Comparison of ENCODE assay signal across 9 cellular contexts in the genomic region with DNA sequence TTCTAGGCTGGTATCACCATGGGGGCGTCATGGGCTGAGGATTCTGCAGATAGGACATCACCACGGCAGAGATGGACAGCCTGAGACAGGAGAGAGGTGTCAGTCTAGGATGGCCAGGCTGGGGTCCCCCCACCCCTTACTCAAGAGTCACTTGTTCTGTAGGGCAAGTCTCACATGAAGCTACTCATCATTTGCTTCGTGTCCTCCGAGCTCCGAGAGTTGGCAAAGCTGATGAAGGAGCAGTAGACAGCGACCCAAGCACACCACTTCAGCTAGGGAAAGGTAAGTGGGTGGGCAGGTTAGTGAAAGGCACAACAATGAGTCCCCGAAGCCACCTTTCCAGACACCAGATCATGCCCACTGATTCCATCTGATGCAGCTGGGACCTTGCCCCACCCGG. TPM values are rescaled to one million over a fixed set of nuclear protein-coding genes. Genes with fewer than 3 reads are reported as not detected.
DNase-seq lines count a peak whose midpoint lies in the region; ATAC-seq and TF ChIP-seq lines count a peak whose summit lies in the region.
"Had no signal": no experiment of that assay in that cellular context is flagged by ENCODE, and none has a peak within 500 bp of the region (broad histone marks: within the 10 kb centered on the region; RNA-seq: fewer than 3 reads in every experiment).

No MANE protein-coding gene starts in this region.

- H3K4me1 Mint-ChIP-seq in HFFc6 (ENCODE audit: low read depth) = peaks cover 45% of the 10 kb centered on the region
- H3K4me1 Mint-ChIP-seq in activated T-helper 1 cell treated with anti-CD3 and anti-CD28 coated beads, Interleukin-12 subunit alpha, Interleukin-12 subunit beta, Interleukin-2, Interleukin-4 antibody, amounts not matched to agents 30 ng/mL and 10 ng/mL and 1 ng/mL, durations not matched to agents 14 hours and 24 hours and 36 hours (ENCODE audit: low read depth) = peaks cover 55% of the 10 kb centered on the region
- H3K4me1 Mint-ChIP-seq in stimulated activated memory B cell treated with anti-CD40 and anti-IgM and Interleukin-4, amounts not matched to agents 10 μg/mL and 1 μg/mL and 100 μg/mL, for 72 hours = peaks cover 63% of the 10 kb centered on the region

- H3K27ac Mint-ChIP-seq in HFFc6 = peak overlapping the region; percentile 100
- H3K27ac Mint-ChIP-seq in activated T-helper 1 cell treated with anti-CD3 and anti-CD28 coated beads, Interleukin-12 subunit alpha, Interleukin-12 subunit beta, Interleukin-2, Interleukin-4 antibody, amounts not matched to agents 30 ng/mL and 10 ng/mL and 1 ng/mL, durations not matched to agents 14 hours and 24 hours and 36 hours = peak overlapping the region; percentile 99
- peak overlapping the region; percentile 100 for H3K27ac Mint-ChIP-seq in stimulated activated memory B cell treated with anti-CD40 and anti-IgM and Interleukin-4, amounts not matched to agents 10 μg/mL and 1 μg/mL and 100 μg/mL, for 72 hours

- H3K9me3 ChIP-seq in iPS-15b (ENCODE audit: control insufficient read depth, insufficient read depth, low read length) = no peaks in the 10 kb centered on the region

- H3K4me3 ChIP-seq in iPS-15b (ENCODE audit: low read depth, low read length) = peak overlapping the region; percentile 86

- no peaks in the 10 kb centered on the region for H3K9me3 Mint-ChIP-seq in HFFc6
- no peaks in the 10 kb centered on the region for H3K9me3 Mint-ChIP-seq in activated T-helper 1 cell treated with anti-CD3 and anti-CD28 coated beads, Interleukin-12 subunit alpha, Interleukin-12 subunit beta, Interleukin-2, Interleukin-4 antibody, amounts not matched to agents 30 ng/mL and 10 ng/mL and 1 ng/mL, durations not matched to agents 14 hours and 24 hours and 36 hours
- H3K9me3 Mint-ChIP-seq in stimulated activated memory B cell treated with anti-CD40 and anti-IgM and Interleukin-4, amounts not matched to agents 10 μg/mL and 1 μg/mL and 100 μg/mL, for 72 hours = no peaks in the 10 kb centered on the region

- no peak for TF ChIP-seq POLR2A in erythroblast (IDR thresholded peaks at IDR 0.05; ENCODE audit: low read length)

- H3K4me1 ChIP-seq in iPS-15b (ENCODE audit: control insufficient read depth, insufficient read depth, low read length) = peaks cover 4% of the 10 kb centered on the region

- H3K27me3 ChIP-seq in iPS-15b (ENCODE audit: control insufficient read depth, insufficient read depth, low read length) = no peaks in the 10 kb centered on the region

- DNase-seq in HFFc6 (no peak), NCI-H1048 (lab: John Stamatoyannopoulos, UW) (no peak), islet precursor cell (no peak), erythroblast (lab: John Stamatoyannopoulos, UW) (no peak)
- no peak for DNase-seq in activated T-helper 1 cell treated with anti-CD3 and anti-CD28 coated beads, Interleukin-12 subunit alpha, Interleukin-12 subunit beta, Interleukin-2, Interleukin-4 antibody, amounts not matched to agents 30 ng/mL and 10 ng/mL and 1 ng/mL, durations not matched to agents 14 hours and 24 hours and 36 hours (ENCODE audit: low spot score)
- DNase-seq in stimulated activated CD4-positive, alpha-beta T cell treated with anti-CD3 and anti-CD28 coated beads, Interleukin-2, amount 100 ng/mL, for 24 hours = no peak

- peaks cover 4% of the 10 kb centered on the region; the same call in 1 of the 2 replicates for H3K27me3 Mint-ChIP-seq in HFFc6 (ENCODE audit: insufficient read depth)
- H3K27me3 Mint-ChIP-seq in activated T-helper 1 cell treated with anti-CD3 and anti-CD28 coated beads, Interleukin-12 subunit alpha, Interleukin-12 subunit beta, Interleukin-2, Interleukin-4 antibody, amounts not matched to agents 30 ng/mL and 10 ng/mL and 1 ng/mL, durations not matched to agents 14 hours and 24 hours and 36 hours (ENCODE audit: insufficient read depth) = no peaks in the 10 kb centered on the region
- H3K27me3 Mint-ChIP-seq in stimulated activated memory B cell treated with anti-CD40 and anti-IgM and Interleukin-4, amounts not matched to agents 10 μg/mL and 1 μg/mL and 100 μg/mL, for 72 hours = no peaks in the 10 kb centered on the region

- TF ChIP-seq CTCF in HFFc6 (IDR thresholded peaks at IDR 0.05) = no peak

- intact Hi-C loops in activated T-helper 1 cell treated with anti-CD3 and anti-CD28 coated beads, Interleukin-12 subunit alpha, Interleukin-12 subunit beta, Interleukin-2, Interleukin-4 antibody, amounts not matched to agents 30 ng/mL and 10 ng/mL and 1 ng/mL, durations not matched to agents 14 hours and 24 hours and 36 hours (cut with micrococcal nuclease) = loop anchor here (5.0 kb wide), 2 partner anchors 226 to 506 kb away; partner anchors contain the start of genes ZNF136 and ZNF443

- ATAC-seq in stimulated activated memory B cell treated with anti-CD40 and anti-IgM and Interleukin-4, amounts not matched to agents 10 μg/mL and 1 μg/mL and 100 μg/mL, for 72 hours = no peak

- H3K36me3 ChIP-seq in iPS-15b (ENCODE audit: control insufficient read depth, insufficient read depth, low read length) = peaks cover 15% of the 10 kb centered on the region

- H3K9ac ChIP-seq in iPS-15b (ENCODE audit: low read depth, low read length) = no peak overlapping the region

- peaks cover 7% of the 10 kb centered on the region for H3K36me3 Mint-ChIP-seq in HFFc6 (ENCODE audit: low read depth)
- peaks cover 28% of the 10 kb centered on the region for H3K36me3 Mint-ChIP-seq in activated T-helper 1 cell treated with anti-CD3 and anti-CD28 coated beads, Interleukin-12 subunit alpha, Interleukin-12 subunit beta, Interleukin-2, Interleukin-4 antibody, amounts not matched to agents 30 ng/mL and 10 ng/mL and 1 ng/mL, durations not matched to agents 14 hours and 24 hours and 36 hours (ENCODE audit: low read depth)
- peaks cover 37% of the 10 kb centered on the region for H3K36me3 Mint-ChIP-seq in stimulated activated memory B cell treated with anti-CD40 and anti-IgM and Interleukin-4, amounts not matched to agents 10 μg/mL and 1 μg/mL and 100 μg/mL, for 72 hours

- peak overlapping the region; percentile 95 for H3K4me3 Mint-ChIP-seq in HFFc6
- peak overlapping the region; percentile 95 for H3K4me3 Mint-ChIP-seq in activated T-helper 1 cell treated with anti-CD3 and anti-CD28 coated beads, Interleukin-12 subunit alpha, Interleukin-12 subunit beta, Interleukin-2, Interleukin-4 antibody, amounts not matched to agents 30 ng/mL and 10 ng/mL and 1 ng/mL, durations not matched to agents 14 hours and 24 hours and 36 hours
- peak overlapping the region; percentile 96 for H3K4me3 Mint-ChIP-seq in stimulated activated memory B cell treated with anti-CD40 and anti-IgM and Interleukin-4, amounts not matched to agents 10 μg/mL and 1 μg/mL and 100 μg/mL, for 72 hours

RNA-seq across cellular contexts. Expression of gene WDR83, which starts 1.7 kb away (rescaled TPM):
- 10 to 100 TPM in 3 of 6 experiments, 1 to 10 TPM in 3; 8.6 to 13.3 (median 9.9) TPM for total RNA-seq in HFFc6 (2021; fragmentation: NEBNext Ultra II Directional; extraction: Animal tissue kit (Norgen Biotek cat#: 25700))
- total RNA-seq in activated T-helper 1 cell treated with anti-CD3 and anti-CD28 coated beads, Interleukin-12 subunit alpha, Interleukin-12 subunit beta, Interleukin-2, Interleukin-4 antibody, amounts not matched to agents 30 ng/mL and 10 ng/mL and 1 ng/mL, durations not matched to agents 14 hours and 24 hours and 36 hours = 25.6 and 27.1 TPM in 2 replicates

RNA-seq across cellular contexts. Expression of gene MAN2B1, which starts 1.8 kb away (rescaled TPM):
- 10 to 100 TPM; 49.9 to 69.9 (median 65.2) TPM for total RNA-seq in HFFc6 (2021; fragmentation: NEBNext Ultra II Directional; extraction: Animal tissue kit (Norgen Biotek cat#: 25700))
- total RNA-seq in activated T-helper 1 cell treated with anti-CD3 and anti-CD28 coated beads, Interleukin-12 subunit alpha, Interleukin-12 subunit beta, Interleukin-2, Interleukin-4 antibody, amounts not matched to agents 30 ng/mL and 10 ng/mL and 1 ng/mL, durations not matched to agents 14 hours and 24 hours and 36 hours = 132 and 143 TPM in 2 replicates

RNA-seq across cellular contexts. Expression of gene DHPS, which starts 13.3 kb away (rescaled TPM):
- total RNA-seq in HFFc6 (2021; fragmentation: NEBNext Ultra II Directional; extraction: Animal tissue kit (Norgen Biotek cat#: 25700)) = 10 to 100 TPM; 53.3 to 69.2 (median 59.6) TPM
- 144 and 147 TPM in 2 replicates for total RNA-seq in activated T-helper 1 cell treated with anti-CD3 and anti-CD28 coated beads, Interleukin-12 subunit alpha, Interleukin-12 subunit beta, Interleukin-2, Interleukin-4 antibody, amounts not matched to agents 30 ng/mL and 10 ng/mL and 1 ng/mL, durations not matched to agents 14 hours and 24 hours and 36 hours

RNA-seq across cellular contexts. Expression of gene GNG14, which starts 19.5 kb away (rescaled TPM):
- not detected for total RNA-seq in HFFc6 (2021; fragmentation: NEBNext Ultra II Directional; extraction: Animal tissue kit (Norgen Biotek cat#: 25700))
- total RNA-seq in activated T-helper 1 cell treated with anti-CD3 and anti-CD28 coated beads, Interleukin-12 subunit alpha, Interleukin-12 subunit beta, Interleukin-2, Interleukin-4 antibody, amounts not matched to agents 30 ng/mL and 10 ng/mL and 1 ng/mL, durations not matched to agents 14 hours and 24 hours and 36 hours = 0.73 TPM in 1 of 2 replicates, not detected in the other
- total RNA-seq: myocyte had no signal

RNA-seq across cellular contexts. Expression of gene FBXW9, which starts 28.1 kb away (rescaled TPM):
- 1 to 10 TPM; 4.5 to 7.1 (median 5.4) TPM for total RNA-seq in HFFc6 (2021; fragmentation: NEBNext Ultra II Directional; extraction: Animal tissue kit (Norgen Biotek cat#: 25700))
- total RNA-seq in activated T-helper 1 cell treated with anti-CD3 and anti-CD28 coated beads, Interleukin-12 subunit alpha, Interleukin-12 subunit beta, Interleukin-2, Interleukin-4 antibody, amounts not matched to agents 30 ng/mL and 10 ng/mL and 1 ng/mL, durations not matched to agents 14 hours and 24 hours and 36 hours = 11.8 and 12.2 TPM in 2 replicates
